In genomic region chr2:9445089-9445488, GRCh38 we compare ENCODE assay signal across 21 cellular contexts.
"Had no signal": no experiment of that assay in that cellular context is flagged by ENCODE, and none has a peak within 500 bp of the region (broad histone marks: within the 10 kb centered on the region; RNA-seq: fewer than 3 reads in every experiment).

No MANE protein-coding gene starts in this region.

- H3K27ac Mint-ChIP-seq: activated naive CD4-positive, alpha-beta T cell treated with anti-CD3 and anti-CD28 coated beads, Interleukin-2, amount 50 U/mL, for 72 hours; endodermal cell; stimulated activated naive CD8-positive, alpha-beta T cell treated with anti-CD3 and anti-CD28 coated beads, Interleukin-15, Interleukin-2, amounts not matched to agents 100 ng/mL and 50 ng/mL, for 24 hours; T-cell had no signal

- H3K36me3 ChIP-seq: prostate gland had no signal

- H3K27ac ChIP-seq: cardiac muscle cell, dorsolateral prefrontal cortex, foreskin keratinocyte, hepatocyte, prostate gland, right atrium auricular region, suprapubic skin, vagina had no signal

- FAIRE-seq: colon had no signal

- H3K79me2 ChIP-seq: hepatocyte had no signal

- H3K4me3 ChIP-seq: cardiac muscle cell, dorsolateral prefrontal cortex, hepatocyte, prostate gland, right atrium auricular region, suprapubic skin, vagina had no signal

- H3K9me3 ChIP-seq: prostate gland, right atrium auricular region, SK-N-SH, suprapubic skin, vagina had no signal

- H3K4me3 Mint-ChIP-seq: endodermal cell; naive thymus-derived CD8-positive, alpha-beta T cell; stimulated activated naive CD8-positive, alpha-beta T cell treated with anti-CD3 and anti-CD28 coated beads, Interleukin-15, Interleukin-2, amounts not matched to agents 100 ng/mL and 50 ng/mL, for 24 hours; T-cell had no signal

- H3K4me1 ChIP-seq: foreskin keratinocyte, prostate gland, right atrium auricular region, suprapubic skin, vagina had no signal

- H3K9ac ChIP-seq: SK-N-SH had no signal

- H3K9me3 Mint-ChIP-seq: activated naive CD4-positive, alpha-beta T cell treated with anti-CD3 and anti-CD28 coated beads, Interleukin-2, amount 50 U/mL, for 72 hours; endodermal cell; naive thymus-derived CD8-positive, alpha-beta T cell; stimulated activated naive CD8-positive, alpha-beta T cell treated with anti-CD3 and anti-CD28 coated beads, Interleukin-15, Interleukin-2, amounts not matched to agents 100 ng/mL and 50 ng/mL, for 24 hours; T-cell had no signal

- H3K4me2 ChIP-seq: hepatocyte, SK-N-SH had no signal

- H3K27me3 Mint-ChIP-seq: naive thymus-derived CD8-positive, alpha-beta T cell; stimulated activated naive CD8-positive, alpha-beta T cell treated with anti-CD3 and anti-CD28 coated beads, Interleukin-15, Interleukin-2, amounts not matched to agents 100 ng/mL and 50 ng/mL, for 24 hours; T-cell had no signal

- ATAC-seq: foreskin keratinocyte; left cardiac atrium; naive thymus-derived CD8-positive, alpha-beta T cell; T-cell had no signal

- DNase-seq: activated effector memory CD4-positive, alpha-beta T cell treated with anti-CD3 and anti-CD28 coated beads, Interleukin-2, amount 50 U/mL, for 16 hours; amygdala; dorsolateral prefrontal cortex; endodermal cell; foreskin keratinocyte; left cardiac atrium; naive thymus-derived CD8-positive, alpha-beta T cell; SK-N-SH; stimulated activated CD4-positive, alpha-beta T cell treated with anti-CD3 and anti-CD28 coated beads, Interleukin-2, amount 100 ng/mL, for 24 hours; T-cell; T1000; trophoblast cell had no signal

- H3K27me3 ChIP-seq: cardiac muscle cell, dorsolateral prefrontal cortex, foreskin keratinocyte, hepatocyte, right atrium auricular region, suprapubic skin, vagina had no signal

- H3K4me1 Mint-ChIP-seq: endodermal cell; naive thymus-derived CD8-positive, alpha-beta T cell had no signal

- H2AFZ ChIP-seq: hepatocyte had no signal
